In genomic region chr14:103811189-103811588, GRCh38 we compare ENCODE assay signal across 9 cellular contexts.
"Had no signal": no experiment of that assay in that cellular context is flagged by ENCODE, and none has a peak within 500 bp of the region (broad histone marks: within the 10 kb centered on the region; RNA-seq: fewer than 3 reads in every experiment).

No MANE protein-coding gene starts in this region.

- H3K4me3 Mint-ChIP-seq: HFFc6 had no signal

- H3K36me3 ChIP-seq: HAP-1 had no signal

- H3K9me3 Mint-ChIP-seq: HFFc6 had no signal

- H3K27ac ChIP-seq: GM23248 had no signal

- H3K4me3 ChIP-seq: GM23248, HAP-1, K562 had no signal

- H3K4me1 ChIP-seq: HAP-1 had no signal

- ATAC-seq: HCT116, K562 had no signal

- DNase-seq: GM23248, GOT3, H7, HFFc6, IMR-90, KG1 had no signal

- H3K27ac Mint-ChIP-seq: HFFc6 had no signal

- H3K9me3 ChIP-seq: HAP-1 had no signal
